Comparison of ENCODE assay signal across 31 cellular contexts in the genomic region with DNA sequence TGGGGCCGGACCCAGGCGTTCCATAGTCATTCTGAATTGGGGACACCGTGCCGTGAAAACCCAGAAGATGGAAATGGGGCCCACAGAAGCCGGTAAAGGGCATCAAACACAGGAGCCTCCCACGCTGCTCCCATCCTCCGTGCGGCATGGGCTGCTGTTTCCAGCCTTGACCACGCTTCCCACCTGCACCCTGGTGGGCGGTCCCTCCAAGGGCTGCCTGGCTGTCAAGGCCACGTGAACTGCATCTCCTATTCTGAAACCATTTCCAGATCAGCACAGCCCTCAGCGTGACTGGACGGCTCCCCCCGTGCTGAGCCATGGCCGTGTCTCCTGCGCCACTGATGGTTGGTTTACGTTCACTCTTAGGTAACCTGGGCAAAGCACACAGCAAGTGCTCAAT. TPM values are rescaled to one million over a fixed set of nuclear protein-coding genes. Genes with fewer than 3 reads are reported as not detected.
"Had no signal": no experiment of that assay in that cellular context is flagged by ENCODE, and none has a peak within 500 bp of the region (broad histone marks: within the 10 kb centered on the region; RNA-seq: fewer than 3 reads in every experiment).

No MANE protein-coding gene starts in this region.

- DNase-seq: islet precursor cell; kidney glomerular epithelial cell; left colon; mammary epithelial cell; mesenchymal stem cell; naive thymus-derived CD8-positive, alpha-beta T cell; occipital lobe; stimulated activated CD4-positive, alpha-beta T cell treated with anti-CD3 and anti-CD28 coated beads, Interleukin-1b, Interleukin-23, amount 100 ng/mL, for 48 hours; stimulated activated CD4-positive, alpha-beta T cell treated with anti-CD3 and anti-CD28 coated beads, Interleukin-2, amount 100 ng/mL, for 48 hours; stimulated activated CD4-positive, alpha-beta T cell treated with anti-CD3 and anti-CD28 coated beads, Interleukin-4, amount 100 ng/mL, for 4 hours; stimulated activated CD8-positive, alpha-beta memory T cell treated with anti-CD3 and anti-CD28 coated beads, Interleukin-4, amount 100 ng/mL, for 48 hours; stimulated activated naive CD8-positive, alpha-beta T cell treated with anti-CD3 and anti-CD28 coated beads, Interleukin-15, Interleukin-2, amounts not matched to agents 100 U/mL and 50 U/mL, for 24 hours; stomach; testis; thyroid gland; transverse colon had no signal

- H3K36me3 Mint-ChIP-seq: naive thymus-derived CD8-positive, alpha-beta T cell; stimulated activated memory B cell treated with anti-CD40 and anti-IgM and Interleukin-4, amounts not matched to agents 10 μg/mL and 1 μg/mL and 100 μg/mL, for 72 hours had no signal

- H3K27me3 ChIP-seq: heart left ventricle, hepatocyte, left lung, neutrophil, right atrium auricular region, right lobe of liver, testis, thyroid gland, transverse colon, upper lobe of left lung, vagina had no signal

- H3K27me3 Mint-ChIP-seq: naive thymus-derived CD8-positive, alpha-beta T cell; progenitor cell of endocrine pancreas had no signal

- ATAC-seq: left colon; left lung; naive thymus-derived CD8-positive, alpha-beta T cell; stimulated activated memory B cell treated with anti-CD40 and anti-IgM and Interleukin-4, amounts not matched to agents 10 μg/mL and 1 μg/mL and 100 μg/mL, for 72 hours; stimulated activated naive CD8-positive, alpha-beta T cell treated with anti-CD3 and anti-CD28 coated beads, Interleukin-15, Interleukin-2, amounts not matched to agents 100 U/mL and 50 U/mL, for 24 hours had no signal

- H3K4me1 Mint-ChIP-seq: neural crest cell had no signal

- H3K27ac Mint-ChIP-seq: naive thymus-derived CD8-positive, alpha-beta T cell; nephron; progenitor cell of endocrine pancreas; stimulated activated memory B cell treated with anti-CD40 and anti-IgM and Interleukin-4, amounts not matched to agents 10 μg/mL and 1 μg/mL and 100 μg/mL, for 72 hours had no signal

- H3K9me3 ChIP-seq: heart left ventricle, left lung, neutrophil, right atrium auricular region, right lobe of liver, stomach, testis, thyroid gland, transverse colon, upper lobe of left lung, vagina had no signal

- H3K4me3 ChIP-seq: heart left ventricle, hepatocyte, left lung, right atrium auricular region, right lobe of liver, smooth muscle cell, stomach, testis, thyroid gland, transverse colon, upper lobe of left lung, vagina had no signal

- H3K36me3 ChIP-seq: heart left ventricle, left lung, neutrophil, right atrium auricular region, right lobe of liver, stomach, thyroid gland, transverse colon, upper lobe of left lung, vagina had no signal

- H3K9me3 Mint-ChIP-seq: naive thymus-derived CD8-positive, alpha-beta T cell; nephron; neural crest cell had no signal

- H3K4me1 ChIP-seq: heart left ventricle, left lung, parathyroid adenoma, right atrium auricular region, right lobe of liver, stomach, testis, thyroid gland, transverse colon, upper lobe of left lung, vagina had no signal

- H3K27ac ChIP-seq: heart left ventricle, hepatocyte, left lung, neutrophil, parathyroid adenoma, right atrium auricular region, right lobe of liver, stomach, testis, thyroid gland, transverse colon, upper lobe of left lung, vagina had no signal

- H3K4me3 Mint-ChIP-seq: naive thymus-derived CD8-positive, alpha-beta T cell; nephron; neural crest cell; stimulated activated memory B cell treated with anti-CD40 and anti-IgM and Interleukin-4, amounts not matched to agents 10 μg/mL and 1 μg/mL and 100 μg/mL, for 72 hours had no signal

RNA-seq across cellular contexts. Expression of a gene that starts 14.1 kb away (rescaled TPM):
- total RNA-seq: naive thymus-derived CD8-positive, alpha-beta T cell; skeletal muscle tissue; transverse colon; vagina had no signal
